Comparison of ENCODE assay signal across 31 cellular contexts in genomic region chr6:22551280-22551679, GRCh38. TPM values are rescaled to one million over a fixed set of nuclear protein-coding genes. Genes with fewer than 3 reads are reported as not detected.
"Had no signal": no experiment of that assay in that cellular context is flagged by ENCODE, and none has a peak within 500 bp of the region (broad histone marks: within the 10 kb centered on the region; RNA-seq: fewer than 3 reads in every experiment).

No MANE protein-coding gene starts in this region.

- DNase-seq: activated CD4-positive, alpha-beta T cell treated with anti-CD3 and anti-CD28 coated beads for 4 hours; activated CD4-positive, alpha-beta T cell treated with anti-CD3 and anti-CD28 coated beads, Interleukin-2, amount 50 U/mL, for 4 hours; activated CD4-positive, CD25-positive, alpha-beta regulatory T cell; activated CD8-positive, alpha-beta memory T cell treated with anti-CD3 and anti-CD28 coated beads for 24 hours; activated effector memory CD4-positive, alpha-beta T cell treated with anti-CD3 and anti-CD28 coated beads, Interleukin-2, amount 50 U/mL, for 16 hours; activated naive CD4-positive, alpha-beta T cell treated with anti-CD3 and anti-CD28 coated beads for 36 hours; activated naive CD8-positive, alpha-beta T cell treated with anti-CD3 and anti-CD28 coated beads for 36 hours; dorsolateral prefrontal cortex; effector memory CD8-positive, alpha-beta T cell; erythroblast; hippocampal formation; immature natural killer cell; naive B cell; nephron progenitor cell; ovary; right lobe of liver; stimulated activated naive CD4-positive, alpha-beta T cell; T-cell; transverse colon had no signal

- H3K4me3 ChIP-seq: ascending aorta, coronary artery, dorsolateral prefrontal cortex, gastroesophageal sphincter, ovary, right lobe of liver, smooth muscle cell, transverse colon had no signal

- H3K4me1 ChIP-seq: right lobe of liver, transverse colon had no signal

- H3K36me3 ChIP-seq: ascending aorta, gastroesophageal sphincter, neutrophil, ovary, right lobe of liver, transverse colon had no signal

- H3K27me3 ChIP-seq: ascending aorta, gastroesophageal sphincter, neutrophil, ovary, right lobe of liver, transverse colon had no signal

- H3K27ac ChIP-seq: coronary artery, dorsolateral prefrontal cortex, gastroesophageal sphincter, neutrophil, ovary, right lobe of liver, transverse colon had no signal

- H3K4me2 ChIP-seq: smooth muscle cell had no signal

- ATAC-seq: effector memory CD8-positive, alpha-beta T cell; gastroesophageal sphincter; right lobe of liver; T-cell had no signal

- H3K9me3 ChIP-seq: ascending aorta, gastroesophageal sphincter, neutrophil, ovary, right lobe of liver, transverse colon had no signal

RNA-seq across cellular contexts. Expression of gene HDGFL1, which starts 18.1 kb away (rescaled TPM):
- total RNA-seq: activated naive CD4-positive, alpha-beta T cell treated with anti-CD3 and anti-CD28 coated beads for 36 hours; activated naive CD8-positive, alpha-beta T cell treated with anti-CD3 and anti-CD28 coated beads for 36 hours; activated T-helper 1 cell treated with anti-CD3 and anti-CD28 coated beads, Interleukin-12 subunit alpha, Interleukin-12 subunit beta, Interleukin-2, Interleukin-4 antibody, amounts not matched to agents 30 ng/mL and 10 ng/mL and 1 ng/mL, durations not matched to agents 14 hours and 24 hours and 36 hours; ascending aorta; gastroesophageal sphincter; kidney epithelial cell; lower leg skin; ovary; progenitor cell of endocrine pancreas; renal cortical epithelial cell; right lobe of liver; smooth muscle cell; T-cell; T-helper 2 cell treated with Interferon-gamma antibody and Interleukin-4, amounts not matched to agents 100 ng/mL and 5 ng/mL, for 36 hours; transverse colon; urinary bladder had no signal
- polyA plus RNA-seq: immature natural killer cell, smooth muscle cell, urinary bladder had no signal
